Comparison of ENCODE assay signal across 31 cellular contexts in genomic region chr20:25659999-25660398, GRCh38.
"Had no signal": no experiment of that assay in that cellular context is flagged by ENCODE, and none has a peak within 500 bp of the region (broad histone marks: within the 10 kb centered on the region; RNA-seq: fewer than 3 reads in every experiment).

No MANE protein-coding gene starts in this region.

- H3K4me3 ChIP-seq: adrenal gland, ascending aorta, gastroesophageal sphincter, hepatocyte, pancreas, prostate gland, sigmoid colon, thoracic aorta had no signal

- H3K4me3 Mint-ChIP-seq: activated naive CD4-positive, alpha-beta T cell treated with anti-CD3 and anti-CD28 coated beads for 36 hours; activated naive CD8-positive, alpha-beta T cell treated with anti-CD3 and anti-CD28 coated beads for 36 hours; brain; memory B cell; nephron; stimulated activated effector memory CD8-positive, alpha-beta T cell treated with anti-CD3 and anti-CD28 coated beads, Interleukin-12 subunit alpha, Interleukin-12 subunit beta, amount 100 ng/mL, for 72 hours; stimulated activated naive CD8-positive, alpha-beta T cell treated with anti-CD3 and anti-CD28 coated beads, Interleukin-15, Interleukin-2, amounts not matched to agents 100 ng/mL and 50 ng/mL, for 24 hours had no signal

- H3K27me3 ChIP-seq: adrenal gland, ascending aorta, gastroesophageal sphincter, hepatocyte, neutrophil, pancreas, sigmoid colon had no signal

- H2AFZ ChIP-seq: hepatocyte had no signal

- H3K36me3 ChIP-seq: adrenal gland, ascending aorta, neutrophil, pancreas, prostate gland, sigmoid colon, thoracic aorta had no signal

- H3K4me2 ChIP-seq: hepatocyte had no signal

- H3K36me3 Mint-ChIP-seq: brain; stimulated activated effector memory CD8-positive, alpha-beta T cell treated with anti-CD3 and anti-CD28 coated beads, Interleukin-12 subunit alpha, Interleukin-12 subunit beta, amount 100 ng/mL, for 72 hours had no signal

- ATAC-seq: gastroesophageal sphincter; left cardiac atrium; pancreas; stimulated activated effector memory CD8-positive, alpha-beta T cell treated with anti-CD3 and anti-CD28 coated beads, Interleukin-12 subunit alpha, Interleukin-12 subunit beta, amount 100 ng/mL, for 72 hours had no signal

- H3K4me1 Mint-ChIP-seq: brain; memory B cell; nephron; stimulated activated effector memory CD8-positive, alpha-beta T cell treated with anti-CD3 and anti-CD28 coated beads, Interleukin-12 subunit alpha, Interleukin-12 subunit beta, amount 100 ng/mL, for 72 hours had no signal

- H3K4me1 ChIP-seq: adrenal gland, ascending aorta, gastroesophageal sphincter, pancreas, prostate gland, sigmoid colon had no signal

- H3K27ac Mint-ChIP-seq: activated naive CD4-positive, alpha-beta T cell treated with anti-CD3 and anti-CD28 coated beads for 36 hours; activated naive CD8-positive, alpha-beta T cell treated with anti-CD3 and anti-CD28 coated beads for 36 hours; brain; memory B cell; nephron; stimulated activated effector memory CD8-positive, alpha-beta T cell treated with anti-CD3 and anti-CD28 coated beads, Interleukin-12 subunit alpha, Interleukin-12 subunit beta, amount 100 ng/mL, for 72 hours; stimulated activated naive CD8-positive, alpha-beta T cell treated with anti-CD3 and anti-CD28 coated beads, Interleukin-15, Interleukin-2, amounts not matched to agents 100 ng/mL and 50 ng/mL, for 24 hours had no signal

- H3K79me2 ChIP-seq: hepatocyte had no signal

- H3K9me3 ChIP-seq: adrenal gland, ascending aorta, gastroesophageal sphincter, neutrophil, pancreas, prostate gland, sigmoid colon, thoracic aorta had no signal

- FAIRE-seq: endothelial cell of umbilical vein, keratinocyte, pancreas, small intestine, TTC549, urothelium cell line had no signal

- H3K27ac ChIP-seq: adrenal gland, ascending aorta, gastroesophageal sphincter, hepatocyte, neutrophil, pancreas, prostate gland, sigmoid colon, thoracic aorta, VCaP had no signal

- H3K27me3 Mint-ChIP-seq: activated naive CD8-positive, alpha-beta T cell treated with anti-CD3 and anti-CD28 coated beads for 36 hours; brain; memory B cell; stimulated activated naive CD8-positive, alpha-beta T cell treated with anti-CD3 and anti-CD28 coated beads, Interleukin-15, Interleukin-2, amounts not matched to agents 100 ng/mL and 50 ng/mL, for 24 hours had no signal

- H3K9me3 Mint-ChIP-seq: activated naive CD4-positive, alpha-beta T cell treated with anti-CD3 and anti-CD28 coated beads for 36 hours; activated naive CD8-positive, alpha-beta T cell treated with anti-CD3 and anti-CD28 coated beads for 36 hours; nephron; stimulated activated effector memory CD8-positive, alpha-beta T cell treated with anti-CD3 and anti-CD28 coated beads, Interleukin-12 subunit alpha, Interleukin-12 subunit beta, amount 100 ng/mL, for 72 hours; stimulated activated naive CD8-positive, alpha-beta T cell treated with anti-CD3 and anti-CD28 coated beads, Interleukin-15, Interleukin-2, amounts not matched to agents 100 ng/mL and 50 ng/mL, for 24 hours had no signal

- DNase-seq: activated CD4-positive, alpha-beta T cell treated with anti-CD3 and anti-CD28 coated beads for 4 hours; activated CD4-positive, alpha-beta T cell treated with anti-CD3 and anti-CD28 coated beads, Interleukin-2, amount 50 U/mL, for 4 hours; activated effector memory CD4-positive, alpha-beta T cell treated with anti-CD3 and anti-CD28 coated beads, Interleukin-2, amount 50 U/mL, for 16 hours; activated naive CD4-positive, alpha-beta T cell treated with anti-CD3 and anti-CD28 coated beads for 36 hours; activated naive CD8-positive, alpha-beta T cell treated with anti-CD3 and anti-CD28 coated beads for 36 hours; adrenal gland; left cardiac atrium; midbrain; pancreas; retina; sigmoid colon; small intestine; stimulated activated CD4-positive, alpha-beta T cell treated with anti-CD3 and anti-CD28 coated beads, Interleukin-4, amount 100 ng/mL, for 24 hours; T-helper 9 cell; trophoblast cell had no signal
